In the genomic region with DNA sequence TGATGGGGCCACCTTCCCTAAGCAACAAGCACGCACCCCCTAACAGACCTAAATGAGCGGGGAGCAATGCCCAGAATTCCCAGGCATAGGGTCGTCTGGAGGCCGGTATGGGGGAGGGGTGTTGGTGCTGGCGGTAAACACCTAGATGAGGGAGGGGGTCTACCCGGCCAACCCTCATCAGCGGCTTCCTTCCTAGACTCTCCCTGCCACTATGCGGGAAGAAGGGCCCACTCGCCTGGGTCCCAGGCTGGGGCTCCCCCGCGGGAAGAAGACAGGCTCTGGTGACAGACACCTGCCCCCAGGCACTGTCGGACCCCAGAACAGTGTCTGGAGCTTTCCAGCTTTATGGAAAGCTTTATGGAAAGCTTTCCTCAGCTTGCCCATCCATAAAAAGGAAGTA, we compare ENCODE assay signal across 28 cellular contexts.
"Had no signal": no experiment of that assay in that cellular context is flagged by ENCODE, and none has a peak within 500 bp of the region (broad histone marks: within the 10 kb centered on the region; RNA-seq: fewer than 3 reads in every experiment).

No MANE protein-coding gene starts in this region.

- H3K36me3 ChIP-seq: pancreas, right lobe of liver, sigmoid colon, suprapubic skin, tibial artery, transverse colon, upper lobe of right lung, uterus had no signal

- H3K9me3 ChIP-seq: pancreas, psoas muscle, right lobe of liver, sigmoid colon, suprapubic skin, testis, tibial artery, transverse colon, upper lobe of right lung, uterus had no signal

- ATAC-seq: naive thymus-derived CD8-positive, alpha-beta T cell; natural killer cell treated with Interleukin-12 subunit alpha and Interleukin-12 subunit beta and Interleukin-15 and Interleukin-18, amount 100 ng/mL, for 72 hours; pancreas; psoas muscle; right cardiac atrium; upper lobe of right lung had no signal

- H3K27me3 Mint-ChIP-seq: naive B cell; naive thymus-derived CD8-positive, alpha-beta T cell; natural killer cell treated with Interleukin-12 subunit alpha and Interleukin-12 subunit beta and Interleukin-15 and Interleukin-18, amount 100 ng/mL, for 72 hours; stimulated activated memory B cell treated with anti-CD40 and anti-IgM and Interleukin-4, amounts not matched to agents 10 μg/mL and 1 μg/mL and 100 μg/mL, for 72 hours; stimulated activated naive CD8-positive, alpha-beta T cell treated with anti-CD3 and anti-CD28 coated beads, Interleukin-15, Interleukin-2, amounts not matched to agents 100 ng/mL and 50 ng/mL, for 24 hours; type B pancreatic cell had no signal

- FAIRE-seq: pancreas, small intestine had no signal

- H3K27ac ChIP-seq: pancreas, psoas muscle, right lobe of liver, sigmoid colon, suprapubic skin, testis, tibial artery, transverse colon, upper lobe of right lung, uterus had no signal

- H3K4me1 ChIP-seq: pancreas, psoas muscle, right lobe of liver, sigmoid colon, suprapubic skin, testis, tibial artery, transverse colon, upper lobe of right lung, uterus had no signal

- H3K4me3 ChIP-seq: pancreas, psoas muscle, right lobe of liver, sigmoid colon, suprapubic skin, testis, tibial artery, transverse colon, upper lobe of right lung, uterus had no signal

- H3K36me3 Mint-ChIP-seq: naive B cell; naive thymus-derived CD8-positive, alpha-beta T cell; stimulated activated memory B cell treated with anti-CD40 and anti-IgM and Interleukin-4, amounts not matched to agents 10 μg/mL and 1 μg/mL and 100 μg/mL, for 72 hours; type B pancreatic cell had no signal

- H3K4me3 Mint-ChIP-seq: naive B cell; naive thymus-derived CD8-positive, alpha-beta T cell; natural killer cell treated with Interleukin-12 subunit alpha and Interleukin-12 subunit beta and Interleukin-15 and Interleukin-18, amount 100 ng/mL, for 72 hours; nephron progenitor cell; neural crest cell; stimulated activated memory B cell treated with anti-CD40 and anti-IgM and Interleukin-4, amounts not matched to agents 10 μg/mL and 1 μg/mL and 100 μg/mL, for 72 hours; stimulated activated naive CD8-positive, alpha-beta T cell treated with anti-CD3 and anti-CD28 coated beads, Interleukin-15, Interleukin-2, amounts not matched to agents 100 ng/mL and 50 ng/mL, for 24 hours; type B pancreatic cell had no signal

- DNase-seq: naive B cell; naive thymus-derived CD8-positive, alpha-beta T cell; nephron progenitor cell; occipital lobe; psoas muscle; right cardiac atrium; right lobe of liver; sigmoid colon; small intestine; stimulated activated CD4-positive, alpha-beta T cell treated with anti-CD3 and anti-CD28 coated beads, Interleukin-15, amount 100 ng/mL, for 24 hours; stimulated activated CD4-positive, alpha-beta T cell treated with anti-CD3 and anti-CD28 coated beads, Interleukin-2, amount 100 ng/mL, for 24 hours; stimulated activated CD4-positive, alpha-beta T cell treated with anti-CD3 and anti-CD28 coated beads, Interleukin-2, amount 100 ng/mL, for 48 hours; stimulated activated CD4-positive, alpha-beta T cell treated with anti-CD3 and anti-CD28 coated beads, Interleukin-4, amount 100 ng/mL, for 24 hours; stimulated activated CD8-positive, alpha-beta memory T cell treated with anti-CD3 and anti-CD28 coated beads, Interleukin-4, amount 100 ng/mL, for 48 hours; stimulated activated naive CD4-positive, alpha-beta T cell; substantia nigra; testis; tibial artery; transverse colon; upper lobe of right lung; uterus had no signal

- H3K9me3 Mint-ChIP-seq: stimulated activated memory B cell treated with anti-CD40 and anti-IgM and Interleukin-4, amounts not matched to agents 10 μg/mL and 1 μg/mL and 100 μg/mL, for 72 hours; type B pancreatic cell had no signal

- H3K4me1 Mint-ChIP-seq: naive B cell; naive thymus-derived CD8-positive, alpha-beta T cell; stimulated activated memory B cell treated with anti-CD40 and anti-IgM and Interleukin-4, amounts not matched to agents 10 μg/mL and 1 μg/mL and 100 μg/mL, for 72 hours had no signal

- H3K27me3 ChIP-seq: pancreas, right lobe of liver, sigmoid colon, suprapubic skin, testis, tibial artery, transverse colon, upper lobe of right lung, uterus had no signal

- H3K27ac Mint-ChIP-seq: naive thymus-derived CD8-positive, alpha-beta T cell; natural killer cell treated with Interleukin-12 subunit alpha and Interleukin-12 subunit beta and Interleukin-15 and Interleukin-18, amount 100 ng/mL, for 72 hours; nephron progenitor cell; stimulated activated memory B cell treated with anti-CD40 and anti-IgM and Interleukin-4, amounts not matched to agents 10 μg/mL and 1 μg/mL and 100 μg/mL, for 72 hours; stimulated activated naive CD8-positive, alpha-beta T cell treated with anti-CD3 and anti-CD28 coated beads, Interleukin-15, Interleukin-2, amounts not matched to agents 100 ng/mL and 50 ng/mL, for 24 hours; type B pancreatic cell had no signal
